In the genomic region with DNA sequence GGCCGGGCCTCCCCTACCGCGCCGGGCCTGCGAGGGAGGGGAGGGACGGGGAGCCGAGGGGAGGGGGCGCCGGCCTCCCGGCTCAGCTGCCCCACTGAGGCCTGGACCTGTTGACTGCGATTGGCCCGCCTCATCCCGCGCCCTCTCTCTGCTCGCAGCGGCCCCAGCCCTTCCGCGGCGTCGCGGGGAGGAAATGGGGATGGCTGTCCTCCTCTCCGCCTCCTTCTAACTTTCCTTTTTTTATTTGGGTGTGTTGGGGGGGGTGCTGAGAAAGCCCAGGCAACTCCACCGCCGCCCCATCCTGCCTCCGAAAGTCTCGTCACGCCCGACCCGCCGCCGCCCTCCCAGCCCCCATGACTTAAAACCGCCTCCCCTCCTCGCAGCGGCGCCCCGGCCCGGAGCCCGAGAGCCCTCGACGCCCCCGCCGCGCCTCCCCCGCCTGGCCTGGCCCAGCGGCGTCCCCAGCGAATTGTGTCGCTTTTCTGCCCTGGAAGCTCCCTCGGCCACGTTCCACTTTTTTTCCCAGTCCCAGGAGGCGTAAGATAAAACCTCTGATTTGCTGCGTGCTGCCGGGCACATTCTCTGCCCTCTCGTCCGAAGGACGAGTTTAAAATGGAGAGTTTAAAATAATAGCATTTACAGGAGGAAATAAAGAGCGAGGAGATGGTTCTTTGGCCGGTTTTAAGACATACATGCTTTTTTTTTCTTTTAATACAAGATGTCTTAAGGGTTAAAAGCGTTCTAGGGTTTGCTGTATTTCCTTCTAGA, we compare ENCODE assay signal across 8 cellular contexts. TPM values are rescaled to one million over a fixed set of nuclear protein-coding genes. Genes with fewer than 3 reads are reported as not detected.
A peak's percentile ranks its signal among the peaks of the same experiment; 100 is the strongest.
DNase-seq lines count a peak whose midpoint lies in the region; ATAC-seq and TF ChIP-seq lines count a peak whose summit lies in the region.

No MANE protein-coding gene starts in this region.

- H3K9ac ChIP-seq in PC-3 (ENCODE audit: low read length) = peak overlapping the region; percentile 89
- H3K9ac ChIP-seq in neural cell (ENCODE audit: low read length) = peak overlapping the region; percentile 71

- H3K9me3 ChIP-seq in A673 (ENCODE audit: low read depth, low read length, poor library complexity, severe bottlenecking) = no peaks in the 10 kb centered on the region
- no peaks in the 10 kb centered on the region for H3K9me3 ChIP-seq in PC-3 (ENCODE audit: low read length)
- H3K9me3 ChIP-seq in neural cell (ENCODE audit: low read length) = no peaks in the 10 kb centered on the region

- H3K9me2 ChIP-seq in PC-3 (replicated peaks; ENCODE audit: low read length) (no peaks in the 10 kb centered on the region), neural cell (ENCODE audit: insufficient read depth, low read length) (no peaks in the 10 kb centered on the region)

- H2AFZ ChIP-seq in PC-3 (ENCODE audit: low read length) (peak overlapping the region; percentile 99), neural cell (ENCODE audit: low read depth, low read length) (no peak overlapping the region)

- H3K4me3 Mint-ChIP-seq in type B pancreatic cell = peak overlapping the region; percentile 91

- no peaks in the 10 kb centered on the region for H3K36me3 Mint-ChIP-seq in type B pancreatic cell

- H3K4me2 ChIP-seq in PC-3 (ENCODE audit: low read length) (peak overlapping the region; percentile 99), neural cell (ENCODE audit: low read length) (peak overlapping the region; percentile 96)

- H3K4me1 Mint-ChIP-seq in type B pancreatic cell (ENCODE audit: unreplicated experiment) = peaks cover 40% of the 10 kb centered on the region

- H3K79me2 ChIP-seq in PC-3 (ENCODE audit: low read length) (no peaks in the 10 kb centered on the region), neural cell (replicated peaks; ENCODE audit: insufficient read depth, low read length) (peaks cover 78% of the 10 kb centered on the region)

- ATAC-seq in GM18858 (IDR thresholded peaks at IDR 0.05; ENCODE audit: unreplicated experiment) (peak; percentile 23), HG03139 (IDR thresholded peaks at IDR 0.05; ENCODE audit: unreplicated experiment) (peak; percentile 27), PC-3 (peak; percentile 62), foreskin keratinocyte (peak; percentile 54)

- H3K27ac Mint-ChIP-seq in type B pancreatic cell = peak overlapping the region; percentile 96

- intact Hi-C loops in A673 (cut with micrococcal nuclease; ENCODE audit: unreplicated experiment) = loop anchor here (5.0 kb wide), 1 partner anchor 201 kb away; no protein-coding TSS in a partner anchor
- intact Hi-C loops in PC-3 (cut with micrococcal nuclease) = loop anchor here (10.0 kb wide), 2 partner anchors 198 to 362 kb away; no protein-coding TSS in a partner anchor

- POLR2A ChIA-PET in A673 (lab: Charles Lee; ENCODE audit: low non-redundant PET) (interaction anchor here (0.6 to 0.7 kb wide), 2 partner anchors 9 to 11 kb away, joined by 3 to 6 read pairs; no protein-coding TSS in a partner anchor), PC-3 (lab: Charles Lee; ENCODE audit: unreplicated experiment) (interaction anchor here (0.6 to 1.0 kb wide), 3 partner anchors 28 to 37 kb away, joined by 3 to 9 read pairs (median 5); no protein-coding TSS in a partner anchor)

- TF ChIP-seq RAD21 in neural cell (conservative IDR thresholded peaks at IDR 0.05) = no peak

- no peaks in the 10 kb centered on the region for H3K9me3 Mint-ChIP-seq in type B pancreatic cell

- H3K4me3 ChIP-seq in A673 (ENCODE audit: low read depth, low read length, poor library complexity, severe bottlenecking) (peak overlapping the region; percentile 63), PC-3 (ENCODE audit: low read length) (peak overlapping the region; percentile 81), neural cell (ENCODE audit: low read length) (peak overlapping the region; percentile 65)

- H3K4me1 ChIP-seq in A673 (ENCODE audit: insufficient read depth, low read length, poor library complexity, severe bottlenecking) (peaks cover 49% of the 10 kb centered on the region), PC-3 (ENCODE audit: insufficient read depth, low read length) (peaks cover 18% of the 10 kb centered on the region), foreskin keratinocyte (peaks cover 8% of the 10 kb centered on the region)

- H3K27me3 Mint-ChIP-seq in type B pancreatic cell = peaks cover 7% of the 10 kb centered on the region

- H3K27ac ChIP-seq in A673 (ENCODE audit: low read depth, low read length, poor library complexity, severe bottlenecking) (peak overlapping the region; percentile 99), PC-3 (ENCODE audit: low read length) (peak overlapping the region; percentile 81), foreskin keratinocyte (peak overlapping the region; percentile 95), neural cell (ENCODE audit: low read length) (peak overlapping the region; percentile 67)

- no peak for TF ChIP-seq EP300 in neural cell (conservative IDR thresholded peaks at IDR 0.05; ENCODE audit: poor library complexity, severe bottlenecking)

- TF ChIP-seq CTCF in A673 (conservative IDR thresholded peaks at IDR 0.05; ENCODE audit: low read depth, low read length) (no peak), PC-3 (conservative IDR thresholded peaks at IDR 0.05; ENCODE audit: low read depth, low read length) (no peak), foreskin keratinocyte (conservative IDR thresholded peaks at IDR 0.05) (no peak), neural cell (IDR thresholded peaks at IDR 0.05; ENCODE audit: poor library complexity, severe bottlenecking) (no peak), type B pancreatic cell (conservative IDR thresholded peaks at IDR 0.05) (no peak)

- no peaks in the 10 kb centered on the region for H3F3A ChIP-seq in PC-3 (ENCODE audit: low read length, unreplicated experiment)
- H3F3A ChIP-seq in neural cell (ENCODE audit: insufficient read depth, low read length, poor library complexity, severe bottlenecking) = peaks cover 3% of the 10 kb centered on the region

- DNase-seq in A673 (ENCODE audit: low spot score) (peak; percentile 92), PC-3 (peak; percentile 49), foreskin keratinocyte (peak in 1 of 2 donors; percentile 65), type B pancreatic cell (ENCODE audit: extremely low spot score, unreplicated experiment) (peak; percentile 88)
- DNase-seq in activated effector memory CD4-positive, alpha-beta T cell treated with anti-CD3 and anti-CD28 coated beads, Interleukin-2, amount 50 U/mL, for 16 hours = peak; percentile 87

- H3K27me3 ChIP-seq in A673 (replicated peaks; ENCODE audit: insufficient read depth, low read depth, low read length, poor library complexity) (no peaks in the 10 kb centered on the region), PC-3 (ENCODE audit: low read length) (no peaks in the 10 kb centered on the region), foreskin keratinocyte (no peaks in the 10 kb centered on the region), neural cell (ENCODE audit: insufficient read depth, low read depth, low read length) (peaks cover 25% of the 10 kb centered on the region)

- CTCF ChIA-PET in A673 (lab: Charles Lee) = interaction anchor here (0.7 to 1.0 kb wide), 2 partner anchors 30 to 198 kb away, joined by 3 to 11 read pairs; no protein-coding TSS in a partner anchor
- CTCF ChIA-PET in PC-3 (lab: Charles Lee) = interaction anchor here (1.1 kb wide), 1 partner anchor 29 kb away, joined by 3 read pairs; no protein-coding TSS in a partner anchor

- H3K36me3 ChIP-seq in A673 (ENCODE audit: insufficient read depth, low read length, poor library complexity, severe bottlenecking) = no peaks in the 10 kb centered on the region
- no peaks in the 10 kb centered on the region for H3K36me3 ChIP-seq in PC-3 (ENCODE audit: low read depth, low read length)
- no peaks in the 10 kb centered on the region for H3K36me3 ChIP-seq in neural cell (ENCODE audit: insufficient read depth, low read length)

- H4K20me1 ChIP-seq in PC-3 (ENCODE audit: low read length) (no peaks in the 10 kb centered on the region), neural cell (ENCODE audit: insufficient read depth) (no peaks in the 10 kb centered on the region)

- BruUV-seq in A673 (replicated peaks; lab: Mats Ljungman, UMichigan) (TSS peak; percentile 53), PC-3 (replicated peaks; lab: Mats Ljungman, UMichigan) (TSS peak; percentile 89)

TF ChIP-seq in neural cell, 6 proteins besides CTCF, POLR2A, EP300 and RAD21 (continues in another document):
- TF ChIP-seq, protein P1, sequence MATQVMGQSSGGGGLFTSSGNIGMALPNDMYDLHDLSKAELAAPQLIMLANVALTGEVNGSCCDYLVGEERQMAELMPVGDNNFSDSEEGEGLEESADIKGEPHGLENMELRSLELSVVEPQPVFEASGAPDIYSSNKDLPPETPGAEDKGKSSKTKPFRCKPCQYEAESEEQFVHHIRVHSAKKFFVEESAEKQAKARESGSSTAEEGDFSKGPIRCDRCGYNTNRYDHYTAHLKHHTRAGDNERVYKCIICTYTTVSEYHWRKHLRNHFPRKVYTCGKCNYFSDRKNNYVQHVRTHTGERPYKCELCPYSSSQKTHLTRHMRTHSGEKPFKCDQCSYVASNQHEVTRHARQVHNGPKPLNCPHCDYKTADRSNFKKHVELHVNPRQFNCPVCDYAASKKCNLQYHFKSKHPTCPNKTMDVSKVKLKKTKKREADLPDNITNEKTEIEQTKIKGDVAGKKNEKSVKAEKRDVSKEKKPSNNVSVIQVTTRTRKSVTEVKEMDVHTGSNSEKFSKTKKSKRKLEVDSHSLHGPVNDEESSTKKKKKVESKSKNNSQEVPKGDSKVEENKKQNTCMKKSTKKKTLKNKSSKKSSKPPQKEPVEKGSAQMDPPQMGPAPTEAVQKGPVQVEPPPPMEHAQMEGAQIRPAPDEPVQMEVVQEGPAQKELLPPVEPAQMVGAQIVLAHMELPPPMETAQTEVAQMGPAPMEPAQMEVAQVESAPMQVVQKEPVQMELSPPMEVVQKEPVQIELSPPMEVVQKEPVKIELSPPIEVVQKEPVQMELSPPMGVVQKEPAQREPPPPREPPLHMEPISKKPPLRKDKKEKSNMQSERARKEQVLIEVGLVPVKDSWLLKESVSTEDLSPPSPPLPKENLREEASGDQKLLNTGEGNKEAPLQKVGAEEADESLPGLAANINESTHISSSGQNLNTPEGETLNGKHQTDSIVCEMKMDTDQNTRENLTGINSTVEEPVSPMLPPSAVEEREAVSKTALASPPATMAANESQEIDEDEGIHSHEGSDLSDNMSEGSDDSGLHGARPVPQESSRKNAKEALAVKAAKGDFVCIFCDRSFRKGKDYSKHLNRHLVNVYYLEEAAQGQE (IDR thresholded peaks at IDR 0.05; ENCODE audit: borderline replicate concordance) = no peak
- peak; percentile 29 for TF ChIP-seq POLR2AphosphoS5 (IDR thresholded peaks at IDR 0.05)

RNA-seq across cellular contexts. Expression of a gene that starts 0.9 kb away (rescaled TPM):
- total RNA-seq in A673 (2021) (4.4 and 4.9 TPM in 2 replicates), PC-3 (2014; rRNA removed) (0.17 and 0.26 TPM in 2 replicates), foreskin keratinocyte (0.32 and 0.51 TPM in 2 replicates), type B pancreatic cell (ENCODE audit: low replicate concordance) (9.6 and 24.3 TPM in 2 replicates)
- polyA plus RNA-seq in foreskin keratinocyte (0.04 and 0.13 TPM in 2 replicates), neural cell (3.7 and 4.8 TPM in 2 replicates)
- polyA minus RNA-seq in neural cell = 27.6 and 31.9 TPM in 2 replicates

RNA-seq across cellular contexts. Expression of a gene that starts 7.7 kb away (rescaled TPM):
- total RNA-seq in A673 (2021) (58.4 and 60.0 TPM in 2 replicates), PC-3 (2014; rRNA removed) (21.5 and 32.5 TPM in 2 replicates), foreskin keratinocyte (32.6 and 35.2 TPM in 2 replicates), type B pancreatic cell (ENCODE audit: low replicate concordance) (45.8 and 46.8 TPM in 2 replicates)
- polyA plus RNA-seq in foreskin keratinocyte (10.6 and 13.1 TPM in 2 replicates), neural cell (31.0 and 34.0 TPM in 2 replicates)
- polyA minus RNA-seq in neural cell = 69.6 and 78.3 TPM in 2 replicates
